34 cellular contexts compared by ENCODE assay signal in genomic region chr2:216405588-216405987, GRCh38. TPM values are rescaled to one million over a fixed set of nuclear protein-coding genes. Genes with fewer than 3 reads are reported as not detected.
"Had no signal": no experiment of that assay in that cellular context is flagged by ENCODE, and none has a peak within 500 bp of the region (broad histone marks: within the 10 kb centered on the region; RNA-seq: fewer than 3 reads in every experiment).

No MANE protein-coding gene starts in this region.

- H3K27ac ChIP-seq: breast epithelium, epithelial cell of prostate, esophagus squamous epithelium, parathyroid adenoma, right atrium auricular region, suprapubic skin, tibial nerve had no signal

- H3K4me3 ChIP-seq: breast epithelium, esophagus squamous epithelium, right atrium auricular region, suprapubic skin, tibial nerve had no signal

- H3K9ac ChIP-seq: parathyroid adenoma had no signal

- H3K9me3 ChIP-seq: breast epithelium, esophagus squamous epithelium, right atrium auricular region, suprapubic skin, tibial nerve had no signal

- H3K27ac Mint-ChIP-seq: activated CD4-positive, alpha-beta memory T cell treated with anti-CD3 and anti-CD28 coated beads, Interleukin-2, amount 10 ng/mL, durations not matched to agents 7 days and 5 days; activated CD4-positive, alpha-beta T cell treated with anti-CD3 and anti-CD28 coated beads, Interleukin-2, amount 10 ng/mL, durations not matched to agents 7 days and 5 days; activated naive CD4-positive, alpha-beta T cell treated with anti-CD3 and anti-CD28 coated beads, Interleukin-2, amount 50 U/mL, for 24 hours; activated naive CD8-positive, alpha-beta T cell treated with anti-CD3 and anti-CD28 coated beads, Interleukin-2, amount 50 U/mL, for 24 hours; activated T-helper 2 cell treated with anti-CD3 and anti-CD28 coated beads, Interferon-gamma antibody, Interleukin-2, Interleukin-4, amounts not matched to agents 10 μg/mL and 5 μg/mL and 100 μg/mL, durations not matched to agents 14 hours and 24 hours and 36 hours; dendritic cell treated with granulocyte-macrophage colony-stimulating factor and Interleukin-4, amounts not matched to agents 40 ng/mL and 50 ng/mL, for 4 days; endodermal cell; mesothelial cell of epicardium; nephron progenitor cell; WTC11 had no signal

- H3K36me3 ChIP-seq: breast epithelium, esophagus squamous epithelium, right atrium auricular region, suprapubic skin, tibial nerve had no signal

- H3K27me3 ChIP-seq: breast epithelium, right atrium auricular region, suprapubic skin, tibial nerve had no signal

- H3K4me1 Mint-ChIP-seq: activated CD4-positive, alpha-beta T cell treated with anti-CD3 and anti-CD28 coated beads, Interleukin-2, amount 10 ng/mL, durations not matched to agents 7 days and 5 days; central memory CD8-positive, alpha-beta T cell; mesothelial cell of epicardium; naive B cell had no signal

- DNase-seq: activated CD4-positive, alpha-beta memory T cell treated with anti-CD3 and anti-CD28 coated beads, Interleukin-2, amount 10 ng/mL, durations not matched to agents 7 days and 5 days; activated CD4-positive, alpha-beta T cell treated with anti-CD3 and anti-CD28 coated beads for 1 hour; activated CD4-positive, alpha-beta T cell treated with anti-CD3 and anti-CD28 coated beads, Interleukin-2, amount 10 ng/mL, durations not matched to agents 7 days and 5 days; activated CD8-positive, alpha-beta memory T cell treated with anti-CD3 and anti-CD28 coated beads, Interleukin-2, amount 50 U/mL, for 48 hours; activated naive CD8-positive, alpha-beta T cell treated with anti-CD3 and anti-CD28 coated beads, Interleukin-2, amount 50 U/mL, for 24 hours; activated T-cell treated with anti-CD3 and anti-CD28 coated beads, Interleukin-2, amount 50 U/mL, for 4 hours; amygdala; endodermal cell; esophagus squamous epithelium; foreskin melanocyte; islet precursor cell; left colon; mammary epithelial cell; naive B cell; nephron progenitor cell; nucleus accumbens; stimulated activated CD4-positive, alpha-beta T cell treated with anti-CD3 and anti-CD28 coated beads, Interleukin-15, amount 100 ng/mL, for 24 hours; stimulated activated CD4-positive, alpha-beta T cell treated with anti-CD3 and anti-CD28 coated beads, Interleukin-2, amount 100 ng/mL, for 24 hours; stimulated activated naive CD4-positive, alpha-beta T cell; T-helper 2 cell had no signal

- ATAC-seq: activated naive CD8-positive, alpha-beta T cell treated with anti-CD3 and anti-CD28 coated beads, Interleukin-2, amount 50 U/mL, for 24 hours; activated T-cell treated with anti-CD3 and anti-CD28 coated beads, Interleukin-2, amount 50 U/mL, for 4 hours; left colon; WTC11 had no signal

- H3K4me1 ChIP-seq: breast epithelium, esophagus squamous epithelium, parathyroid adenoma, right atrium auricular region, suprapubic skin, tibial nerve had no signal

- H2AFZ ChIP-seq: parathyroid adenoma had no signal

- H3K79me2 ChIP-seq: parathyroid adenoma had no signal

- H3K4me3 Mint-ChIP-seq: activated CD4-positive, alpha-beta memory T cell treated with anti-CD3 and anti-CD28 coated beads, Interleukin-2, amount 10 ng/mL, durations not matched to agents 7 days and 5 days; activated CD4-positive, alpha-beta T cell treated with anti-CD3 and anti-CD28 coated beads, Interleukin-2, amount 10 ng/mL, durations not matched to agents 7 days and 5 days; activated naive CD4-positive, alpha-beta T cell treated with anti-CD3 and anti-CD28 coated beads, Interleukin-2, amount 50 U/mL, for 24 hours; activated naive CD8-positive, alpha-beta T cell treated with anti-CD3 and anti-CD28 coated beads, Interleukin-2, amount 50 U/mL, for 24 hours; activated T-cell treated with anti-CD3 and anti-CD28 coated beads, Interleukin-2, amount 50 U/mL, for 4 hours; central memory CD8-positive, alpha-beta T cell; dendritic cell treated with granulocyte-macrophage colony-stimulating factor and Interleukin-4, amounts not matched to agents 40 ng/mL and 50 ng/mL, for 4 days; endodermal cell; mesothelial cell of epicardium; nephron progenitor cell; WTC11 had no signal

- H3K9me3 Mint-ChIP-seq: activated CD4-positive, alpha-beta memory T cell treated with anti-CD3 and anti-CD28 coated beads, Interleukin-2, amount 10 ng/mL, durations not matched to agents 7 days and 5 days; activated CD4-positive, alpha-beta T cell treated with anti-CD3 and anti-CD28 coated beads, Interleukin-2, amount 10 ng/mL, durations not matched to agents 7 days and 5 days; activated naive CD4-positive, alpha-beta T cell treated with anti-CD3 and anti-CD28 coated beads, Interleukin-2, amount 50 U/mL, for 24 hours; activated naive CD8-positive, alpha-beta T cell treated with anti-CD3 and anti-CD28 coated beads, Interleukin-2, amount 50 U/mL, for 24 hours; activated T-cell treated with anti-CD3 and anti-CD28 coated beads, Interleukin-2, amount 50 U/mL, for 4 hours; activated T-helper 2 cell treated with anti-CD3 and anti-CD28 coated beads, Interferon-gamma antibody, Interleukin-2, Interleukin-4, amounts not matched to agents 10 μg/mL and 5 μg/mL and 100 μg/mL, durations not matched to agents 14 hours and 24 hours and 36 hours; central memory CD8-positive, alpha-beta T cell; dendritic cell treated with granulocyte-macrophage colony-stimulating factor and Interleukin-4, amounts not matched to agents 40 ng/mL and 50 ng/mL, for 4 days; endodermal cell; naive B cell; nephron progenitor cell; WTC11 had no signal

- H3K36me3 Mint-ChIP-seq: activated naive CD4-positive, alpha-beta T cell treated with anti-CD3 and anti-CD28 coated beads, Interleukin-2, amount 50 U/mL, for 24 hours; mesothelial cell of epicardium; naive B cell; WTC11 had no signal

RNA-seq across cellular contexts. Expression of gene MARCHF4, which starts 33.3 kb away (rescaled TPM):
- total RNA-seq: activated CD4-positive, alpha-beta memory T cell treated with anti-CD3 and anti-CD28 coated beads, Interleukin-2, amount 10 ng/mL, durations not matched to agents 7 days and 5 days; activated CD4-positive, alpha-beta T cell treated with anti-CD3 and anti-CD28 coated beads, Interleukin-2, amount 10 ng/mL, durations not matched to agents 7 days and 5 days; activated T-cell treated with anti-CD3 and anti-CD28 coated beads, Interleukin-2, amount 50 U/mL, for 4 hours; activated T-helper 2 cell treated with anti-CD3 and anti-CD28 coated beads, Interferon-gamma antibody, Interleukin-2, Interleukin-4, amounts not matched to agents 10 μg/mL and 5 μg/mL and 100 μg/mL, durations not matched to agents 14 hours and 24 hours and 36 hours; breast epithelium; esophagus squamous epithelium; liver; tibial nerve; ureter had no signal
- polyA plus RNA-seq: liver had no signal
